In genomic region chr18:59149007-59149406, GRCh38 we compare ENCODE assay signal across 1 cellular context.
TF ChIP-seq lines count a peak whose summit lies in the region.

No MANE protein-coding gene starts in this region.

TF ChIP-seq in HepG2, 621 proteins besides CTCF, POLR2A, EP300 and RAD21:
- TF ChIP-seq GPN1 (CRISPR knock-in tag; IDR thresholded peaks at IDR 0.05; ENCODE audit: borderline replicate concordance) (no peak), ZNF207 (IDR thresholded peaks at IDR 0.05; ENCODE audit: borderline replicate concordance) (no peak), DMAP1 (CRISPR knock-in tag; IDR thresholded peaks at IDR 0.05) (no peak), ZNF30 (CRISPR knock-in tag; IDR thresholded peaks at IDR 0.05) (no peak), ZNF383 (CRISPR knock-in tag; IDR thresholded peaks at IDR 0.05; ENCODE audit: borderline replicate concordance) (no peak), ZNF773 (CRISPR knock-in tag; IDR thresholded peaks at IDR 0.05; ENCODE audit: borderline replicate concordance) (no peak), NCOR1 (IDR thresholded peaks at IDR 0.05; ENCODE audit: borderline replicate concordance, low read length) (no peak), KDM5B (CRISPR knock-in tag; IDR thresholded peaks at IDR 0.05; ENCODE audit: borderline replicate concordance) (no peak)
